Comparison of ENCODE assay signal across 13 cellular contexts in genomic region chr12:119673634-119674033, GRCh38. TPM values are rescaled to one million over a fixed set of nuclear protein-coding genes. Genes with fewer than 3 reads are reported as not detected.
DNase-seq lines count a peak whose midpoint lies in the region; ATAC-seq and TF ChIP-seq lines count a peak whose summit lies in the region.
"Had no signal": no experiment of that assay in that cellular context is flagged by ENCODE, and none has a peak within 500 bp of the region (broad histone marks: within the 10 kb centered on the region; RNA-seq: fewer than 3 reads in every experiment).

No MANE protein-coding gene starts in this region.

- H3K9me3 Mint-ChIP-seq in naive thymus-derived CD8-positive, alpha-beta T cell: no peaks in the 10 kb centered on the region
- H3K9me3 Mint-ChIP-seq in type B pancreatic cell: no peaks in the 10 kb centered on the region
- H3K9me3 Mint-ChIP-seq: brain had no signal

- DNase-seq in Right ventricle myocardium inferior (ENCODE audit: missing footprints) (no peak), cardiac septum (ENCODE audit: low spot score) (no peak), epithelial cell of prostate (ENCODE audit: low read depth, low spot score) (no peak), aorta (no peak), AG08396 (ENCODE audit: low spot score) (no peak), type B pancreatic cell (ENCODE audit: extremely low spot score, unreplicated experiment) (no peak), NCI-H2107 (lab: John Stamatoyannopoulos, UW) (no peak)
- no peak for DNase-seq in naive thymus-derived CD8-positive, alpha-beta T cell
- DNase-seq: activated CD4-positive, alpha-beta T cell treated with anti-CD3 and anti-CD28 coated beads for 4 hours; NCI-H1436 treated with DMSO at 0.1 percent for 48 hours; stimulated activated CD4-positive, alpha-beta T cell treated with anti-CD3 and anti-CD28 coated beads, Interleukin-4, amount 100 ng/mL, for 4 hours had no signal

- intact Hi-C loops in Right ventricle myocardium inferior (cut with DNase I): no loop called here
- intact Hi-C loops in cardiac septum (cut with DNase I): loop anchor here (2.0 kb wide), 1 partner anchor 19 kb away; no protein-coding TSS in a partner anchor
- intact Hi-C loops in aorta (cut with DNase I): loop anchor here (5.0 to 10.0 kb wide), 2 partner anchors 211 to 1291 kb away; no protein-coding TSS in a partner anchor

- H3K27me3 Mint-ChIP-seq in naive thymus-derived CD8-positive, alpha-beta T cell: no peaks in the 10 kb centered on the region
- no peaks in the 10 kb centered on the region for H3K27me3 Mint-ChIP-seq in type B pancreatic cell
- H3K27me3 Mint-ChIP-seq: brain had no signal

- peaks cover 15 to 49% (median 42%) of the 10 kb centered on the region in 4 donors for H3K4me1 Mint-ChIP-seq in naive thymus-derived CD8-positive, alpha-beta T cell
- peaks cover 17% of the 10 kb centered on the region for H3K4me1 Mint-ChIP-seq in type B pancreatic cell (ENCODE audit: unreplicated experiment)

- H3K4me3 ChIP-seq in aorta (ENCODE audit: low read length in 2 of 2): no peak overlapping the region

- POLR2A ChIA-PET in naive thymus-derived CD8-positive, alpha-beta T cell (lab: Charles Lee): no interaction called here

- ATAC-seq in Right ventricle myocardium inferior (peak; percentile 21), aorta (ENCODE audit: low FRiP score) (peak; percentile 61)
- ATAC-seq in naive thymus-derived CD8-positive, alpha-beta T cell: no peak

- WGBS in aorta, 2 donors: 83 to 88% methylated on average over 7 of the region's 7 CpGs

- H3K36me3 ChIP-seq in aorta (ENCODE audit: control insufficient read depth in 1 of 2, insufficient read depth in 2 of 2, low read length in 1 of 2): peaks cover 0 to 6% of the 10 kb centered on the region in 2 donors

- H3K27me3 ChIP-seq in aorta (ENCODE audit: control insufficient read depth in 1 of 2, insufficient read depth in 2 of 2, low read length in 1 of 2): no peaks in the 10 kb centered on the region

- TF ChIP-seq CTCF in type B pancreatic cell (conservative IDR thresholded peaks at IDR 0.05): no peak

- H3K27ac ChIP-seq in epithelial cell of prostate (peak overlapping the region; percentile 38), aorta (ENCODE audit: low read depth in 1 of 2, low read length in 2 of 2) (no peak overlapping the region)
- H3K27ac ChIP-seq: HL-60 had no signal

- peak overlapping the region in 9 of 10 donors; percentile 14 to 81 (median 33) for H3K27ac Mint-ChIP-seq in naive thymus-derived CD8-positive, alpha-beta T cell
- no peak overlapping the region for H3K27ac Mint-ChIP-seq in type B pancreatic cell

- H3K36me3 Mint-ChIP-seq in naive thymus-derived CD8-positive, alpha-beta T cell: peaks cover 5 to 88% (median 33%) of the 10 kb centered on the region in 3 donors
- peaks cover 47% of the 10 kb centered on the region for H3K36me3 Mint-ChIP-seq in type B pancreatic cell

- no peaks in the 10 kb centered on the region for H3K4me1 ChIP-seq in aorta (ENCODE audit: control insufficient read depth in 1 of 2, insufficient read depth in 2 of 2, low read length in 2 of 2)

- H3K9me3 ChIP-seq in aorta (ENCODE audit: control insufficient read depth, low read length): no peaks in the 10 kb centered on the region

- H3K4me3 Mint-ChIP-seq in naive thymus-derived CD8-positive, alpha-beta T cell: peak overlapping the region in 1 of 10 donors; percentile 11
- H3K4me3 Mint-ChIP-seq in type B pancreatic cell: no peak overlapping the region
- H3K4me3 Mint-ChIP-seq: brain had no signal

RNA-seq across cellular contexts. Expression of gene PRKAB1, which starts 5.7 kb away (rescaled TPM):
- total RNA-seq in Right ventricle myocardium inferior: 12.1 TPM
- total RNA-seq in cardiac septum: 12.2 TPM
- 10 to 100 TPM; 45.2 to 48.0 TPM for total RNA-seq in naive thymus-derived CD8-positive, alpha-beta T cell
- 10 to 100 TPM; 29.6 to 48.7 (median 39.5) TPM for polyA plus RNA-seq in naive thymus-derived CD8-positive, alpha-beta T cell
- total RNA-seq in aorta: 10 to 100 TPM; 25.6 to 27.0 TPM
- 10 to 100 TPM in 1 of 2 donors, 1 to 10 TPM in 1; 8.8 to 25.0 TPM for polyA plus RNA-seq in aorta
- total RNA-seq in type B pancreatic cell (ENCODE audit: low replicate concordance): 26.5 and 32.5 TPM in 2 replicates

Comparison
In these comparisons a context has a peak if more than half of its experiments do, and no peak if none do; other contexts are left out.
1. ATAC-seq: peak in Right ventricle myocardium inferior (single experiment) and aorta (single experiment); none in naive thymus-derived CD8-positive, alpha-beta T cell (0 of 2).